In the genomic region with DNA sequence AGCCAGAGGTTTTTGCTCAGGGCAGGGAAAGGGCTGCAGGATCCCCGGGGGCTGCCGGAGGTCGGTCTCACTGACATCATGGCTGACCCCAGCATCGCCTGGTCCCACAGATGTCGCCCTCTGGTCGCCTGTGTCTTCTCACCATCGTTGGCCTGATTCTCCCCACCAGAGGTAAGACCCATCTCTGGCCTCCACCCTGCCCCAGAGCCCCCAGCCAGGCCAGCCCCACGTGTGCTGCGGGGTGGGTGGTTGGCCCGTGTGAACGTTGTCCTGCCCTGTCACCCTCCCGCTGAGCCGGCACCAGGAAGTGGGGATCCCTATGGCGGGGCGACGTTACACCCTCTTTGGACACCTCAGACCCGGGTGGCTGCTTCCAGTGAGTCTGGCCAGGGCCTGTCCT, we compare ENCODE assay signal across 9 cellular contexts. TPM values are rescaled to one million over a fixed set of nuclear protein-coding genes. Genes with fewer than 3 reads are reported as not detected.
DNase-seq lines count a peak whose midpoint lies in the region; ATAC-seq and TF ChIP-seq lines count a peak whose summit lies in the region.
"Had no signal": no experiment of that assay in that cellular context is flagged by ENCODE, and none has a peak within 500 bp of the region (broad histone marks: within the 10 kb centered on the region; RNA-seq: fewer than 3 reads in every experiment).

No MANE protein-coding gene starts in this region.

- H3K36me3 ChIP-seq in parathyroid adenoma (ENCODE audit: control insufficient read depth, insufficient read depth, low read length) (no peaks in the 10 kb centered on the region), aorta (ENCODE audit: control insufficient read depth in 1 of 2, insufficient read depth in 2 of 2, low read length in 1 of 2) (peaks cover 0 to 2% of the 10 kb centered on the region in 2 donors)

- H3K79me2 ChIP-seq in parathyroid adenoma = no peaks in the 10 kb centered on the region

- ATAC-seq in GM18909 (IDR thresholded peaks at IDR 0.05; ENCODE audit: poor library complexity, unreplicated experiment) (peak; percentile 23), HG03469 (IDR thresholded peaks at IDR 0.05; ENCODE audit: unreplicated experiment) (no peak), aorta (ENCODE audit: low FRiP score) (no peak), GM21786 (IDR thresholded peaks at IDR 0.05; ENCODE audit: unreplicated experiment) (no peak)

- no peak for DNase-seq in endothelial cell (ENCODE audit: low spot score)
- no peak for DNase-seq in aorta
- DNase-seq in NCI-H524 treated with DMSO at 0.1 percent for 48 hours (lab: John Stamatoyannopoulos, UW) = no peak

- peak overlapping the region; percentile 98 for H3K27ac Mint-ChIP-seq in T-helper 1 cell treated with Interleukin-12 subunit alpha and Interleukin-12 subunit beta and Interleukin-4 antibody, amounts not matched to agents 30 μg/mL and 1 μg/mL, for 36 hours
- no peak overlapping the region for H3K27ac Mint-ChIP-seq in endothelial cell (ENCODE audit: unreplicated experiment)

- H2AFZ ChIP-seq in parathyroid adenoma = no peak overlapping the region

- peaks cover 43% of the 10 kb centered on the region for H3K36me3 Mint-ChIP-seq in T-helper 1 cell treated with Interleukin-12 subunit alpha and Interleukin-12 subunit beta and Interleukin-4 antibody, amounts not matched to agents 30 μg/mL and 1 μg/mL, for 36 hours (ENCODE audit: low read depth)
- peaks cover 22% of the 10 kb centered on the region for H3K36me3 Mint-ChIP-seq in endothelial cell (ENCODE audit: low read depth, unreplicated experiment)

- H3K9me3 Mint-ChIP-seq in T-helper 1 cell treated with Interleukin-12 subunit alpha and Interleukin-12 subunit beta and Interleukin-4 antibody, amounts not matched to agents 30 μg/mL and 1 μg/mL, for 36 hours = no peaks in the 10 kb centered on the region
- no peaks in the 10 kb centered on the region for H3K9me3 Mint-ChIP-seq in endothelial cell (ENCODE audit: unreplicated experiment)

- H3K4me3 ChIP-seq in parathyroid adenoma (ENCODE audit: low read depth, low read length) (peak overlapping the region; percentile 62), aorta (ENCODE audit: low read length in 2 of 2) (no peak overlapping the region)

- H3K9me3 ChIP-seq in parathyroid adenoma (ENCODE audit: control insufficient read depth, low read length) = no peaks in the 10 kb centered on the region
- H3K9me3 ChIP-seq in aorta (ENCODE audit: control insufficient read depth, low read length) = no peaks in the 10 kb centered on the region

- peaks cover 4% of the 10 kb centered on the region for H3K4me1 ChIP-seq in parathyroid adenoma
- H3K4me1 ChIP-seq in aorta (ENCODE audit: control insufficient read depth in 1 of 2, insufficient read depth in 2 of 2, low read length in 2 of 2) = no peaks in the 10 kb centered on the region

- H3K4me2 ChIP-seq in parathyroid adenoma (ENCODE audit: low read length) = peak overlapping the region; percentile 70

- TF ChIP-seq CTCF in endothelial cell (IDR thresholded peaks at IDR 0.05; ENCODE audit: unreplicated experiment) = no peak
- no peak for TF ChIP-seq CTCF in parathyroid adenoma (IDR thresholded peaks at IDR 0.05)

- peaks cover 6% of the 10 kb centered on the region for H3K27me3 Mint-ChIP-seq in T-helper 1 cell treated with Interleukin-12 subunit alpha and Interleukin-12 subunit beta and Interleukin-4 antibody, amounts not matched to agents 30 μg/mL and 1 μg/mL, for 36 hours (ENCODE audit: low read depth)
- peaks cover 9% of the 10 kb centered on the region for H3K27me3 Mint-ChIP-seq in endothelial cell (ENCODE audit: unreplicated experiment)

- peak overlapping the region; percentile 99 for H3K4me3 Mint-ChIP-seq in T-helper 1 cell treated with Interleukin-12 subunit alpha and Interleukin-12 subunit beta and Interleukin-4 antibody, amounts not matched to agents 30 μg/mL and 1 μg/mL, for 36 hours
- H3K4me3 Mint-ChIP-seq in endothelial cell (ENCODE audit: unreplicated experiment) = peak overlapping the region; percentile 93

- intact Hi-C loops in aorta (cut with DNase I) = loop anchor here in 1 of 2 donors (5.0 kb wide), 1 partner anchor 567 kb away; no protein-coding TSS in a partner anchor

- WGBS in aorta, 2 donors = 27 to 34% methylated on average over 16 to 17 of the region's 17 CpGs

- H3K27ac ChIP-seq in parathyroid adenoma = no peak overlapping the region
- no peak overlapping the region for H3K27ac ChIP-seq in aorta (ENCODE audit: low read depth in 1 of 2, low read length in 2 of 2)

- H3K27me3 ChIP-seq in parathyroid adenoma (ENCODE audit: control insufficient read depth, insufficient read depth, low read length) (peaks cover 3% of the 10 kb centered on the region), aorta (ENCODE audit: control insufficient read depth in 1 of 2, insufficient read depth in 2 of 2, low read length in 1 of 2) (no peaks in the 10 kb centered on the region)

- H3K4me1 Mint-ChIP-seq in T-helper 1 cell treated with Interleukin-12 subunit alpha and Interleukin-12 subunit beta and Interleukin-4 antibody, amounts not matched to agents 30 μg/mL and 1 μg/mL, for 36 hours (ENCODE audit: low read depth) = peaks cover 39% of the 10 kb centered on the region
- H3K4me1 Mint-ChIP-seq in endothelial cell (ENCODE audit: unreplicated experiment) = peaks cover 21% of the 10 kb centered on the region

- H3K9ac ChIP-seq in parathyroid adenoma = no peak overlapping the region

RNA-seq across cellular contexts. Expression of gene FXYD5, which starts 0.9 kb away (rescaled TPM):
- 78.7 TPM for total RNA-seq in endothelial cell (ENCODE audit: unreplicated experiment)
- total RNA-seq in aorta = 100 to 1,000 TPM in 1 of 2 donors, 10 to 100 TPM in 1; 71.7 to 126 TPM
- 100 to 1,000 TPM in 1 of 2 donors, 10 to 100 TPM in 1; 89.5 to 179 TPM for polyA plus RNA-seq in aorta

RNA-seq across cellular contexts. Expression of gene FXYD7, which starts 12.4 kb away (rescaled TPM):
- total RNA-seq in endothelial cell (ENCODE audit: unreplicated experiment) (0.67 TPM), aorta (under 1 TPM in 1 of 2 donors, not detected in 1; 0.63 TPM)
- 1 to 10 TPM in 1 of 2 donors, not detected in 1; 1.8 TPM for polyA plus RNA-seq in aorta
- total RNA-seq: RPMI7951 had no signal

RNA-seq across cellular contexts. Expression of gene FXYD1, which starts 16.8 kb away (rescaled TPM):
- total RNA-seq in endothelial cell (ENCODE audit: unreplicated experiment) = not detected
- total RNA-seq in aorta = 100 to 1,000 TPM; 179 to 202 TPM
- 100 to 1,000 TPM; 150 to 288 TPM for polyA plus RNA-seq in aorta
- total RNA-seq: RPMI7951 had no signal

RNA-seq across cellular contexts. Expression of gene LGI4, which starts 20.6 kb away (rescaled TPM):
- total RNA-seq in endothelial cell (ENCODE audit: unreplicated experiment) = 0.10 TPM
- total RNA-seq in aorta = 10 to 100 TPM; 17.5 TPM
- polyA plus RNA-seq in aorta = 10 to 100 TPM in 1 of 2 donors, 1 to 10 TPM in 1; 5.1 to 15.0 TPM

RNA-seq across cellular contexts. Expression of gene FXYD3, which starts 39.8 kb away (rescaled TPM):
- total RNA-seq in endothelial cell (ENCODE audit: unreplicated experiment) (not detected), aorta (1 to 10 TPM in 1 of 2 donors, under 1 TPM in 1; 0.49 to 1.2 TPM)
- polyA plus RNA-seq in aorta = 10 to 100 TPM in 1 of 2 donors, 1 to 10 TPM in 1; 7.4 to 77.6 TPM

Comparison
In these comparisons a context has a peak if more than half of its experiments do, and no peak if none do; other contexts are left out.
1. RNA of gene FXYD1, which starts 16.8 kb away (total RNA-seq): 179 to 202 TPM in aorta; not detected in endothelial cell (single experiment); every median in the first group is over 100 times any median in the second.